ENCODE assay signal across 8 cellular contexts in the genomic region with DNA sequence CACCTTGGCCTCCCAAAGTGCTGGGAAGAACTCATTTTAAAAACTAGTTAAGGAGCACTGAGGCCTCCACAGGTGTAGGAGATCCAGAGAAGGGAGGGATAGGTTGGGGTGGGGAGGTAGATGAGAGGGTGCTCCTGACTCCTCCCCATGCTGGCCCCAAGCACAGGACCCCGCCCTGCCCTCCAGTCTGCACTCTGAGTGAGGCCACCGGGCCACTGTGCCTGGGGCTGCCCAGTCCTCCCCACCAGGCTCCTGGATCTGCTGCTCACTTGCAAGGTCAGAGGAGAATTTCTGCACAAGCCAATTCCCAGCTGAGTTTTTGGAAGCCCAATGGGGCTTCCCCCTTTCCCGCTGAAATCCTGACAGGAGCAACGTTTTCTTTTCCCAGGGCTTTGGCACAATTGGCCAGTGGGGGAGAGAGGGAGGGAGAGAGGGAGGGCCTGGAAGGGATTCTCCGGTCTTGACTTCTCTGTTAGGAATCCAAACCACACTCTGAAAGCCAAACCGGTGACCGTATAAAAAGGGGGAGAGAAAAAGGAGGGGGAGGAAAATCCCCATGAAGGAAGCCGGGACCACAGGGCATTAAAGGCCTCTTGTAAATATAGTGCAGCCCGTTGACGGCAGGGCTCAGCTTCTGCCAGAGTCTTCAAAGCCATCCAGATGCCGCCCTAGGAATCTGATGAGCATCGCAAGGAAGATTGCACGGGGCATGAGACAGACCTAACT.
DNase-seq lines count a peak whose midpoint lies in the region; ATAC-seq and TF ChIP-seq lines count a peak whose summit lies in the region.

No MANE protein-coding gene starts in this region.

- POLR2A ChIA-PET in CD8-positive, alpha-beta T cell (lab: Charles Lee) = interaction anchor here (1.1 kb wide), 1 partner anchor 116 kb away, joined by 3 read pairs; a partner anchor contains a TSS

- H3K9me3 ChIP-seq in Peyer's patch = no peaks in the 10 kb centered on the region
- no peaks in the 10 kb centered on the region for H3K9me3 ChIP-seq in fibroblast of lung (ENCODE audit: control insufficient read depth, insufficient read depth, low read depth, low read length)
- H3K9me3 ChIP-seq in CD8-positive, alpha-beta T cell (ENCODE audit: low read length) = no peaks in the 10 kb centered on the region

- peak overlapping the region; percentile 25 for H3K9ac ChIP-seq in fibroblast of lung (ENCODE audit: insufficient read depth, low read length)

- no peak overlapping the region for H2AFZ ChIP-seq in fibroblast of lung (ENCODE audit: low read length)

- TF ChIP-seq CTCF in Peyer's patch (IDR thresholded peaks at IDR 0.05) = no peak
- no peak for TF ChIP-seq CTCF in fibroblast of lung (conservative IDR thresholded peaks at IDR 0.05 in 1 of 2, IDR thresholded peaks at IDR 0.05 in 1 of 2; ENCODE audit: low read depth in 1 of 2, low read length in 2 of 2)
- TF ChIP-seq CTCF in nephron (IDR thresholded peaks at IDR 0.05; ENCODE audit: unreplicated experiment in 3 of 3) = no peak
- no peak for TF ChIP-seq CTCF in CD8-positive, alpha-beta T cell (IDR thresholded peaks at IDR 0.05)

- H3K79me2 ChIP-seq in fibroblast of lung (ENCODE audit: control insufficient read depth, insufficient read depth, low read length) = no peaks in the 10 kb centered on the region

- no peaks in the 10 kb centered on the region for H3K9me3 Mint-ChIP-seq in nephron
- H3K9me3 Mint-ChIP-seq in CD8-positive, alpha-beta T cell = no peaks in the 10 kb centered on the region

- H3K36me3 Mint-ChIP-seq in nephron (ENCODE audit: low read depth) = no peaks in the 10 kb centered on the region
- H3K36me3 Mint-ChIP-seq in CD8-positive, alpha-beta T cell = no peaks in the 10 kb centered on the region

- H3K27me3 ChIP-seq in Peyer's patch = no peaks in the 10 kb centered on the region
- no peaks in the 10 kb centered on the region for H3K27me3 ChIP-seq in fibroblast of lung (ENCODE audit: control insufficient read depth, insufficient read depth, low read length)
- no peaks in the 10 kb centered on the region for H3K27me3 ChIP-seq in CD8-positive, alpha-beta T cell (ENCODE audit: insufficient read depth, low read length)

- DNase-seq in AG08395 (ENCODE audit: low spot score) = peak; percentile 92
- DNase-seq in Peyer's patch = peak in 1 of 3 donors; percentile 53
- peak; percentile 94 to 96 for DNase-seq in fibroblast of lung (ENCODE audit: low read depth in 2 of 2)
- no peak for DNase-seq in NOMO-1 treated with dmso at 0.1 percent for 144 hours (lab: John Stamatoyannopoulos, UW; ENCODE audit: unreplicated experiment)
- no peak for DNase-seq in stimulated activated CD8-positive, alpha-beta memory T cell treated with anti-CD3 and anti-CD28 coated beads, Interleukin-4, amount 100 ng/mL, for 48 hours
- DNase-seq in CD8-positive, alpha-beta T cell = no peak
- DNase-seq in central memory CD4-positive, alpha-beta T cell = no peak

- peak overlapping the region; percentile 52 to 77 (median 70) for H3K27ac Mint-ChIP-seq in nephron
- no peak overlapping the region for H3K27ac Mint-ChIP-seq in CD8-positive, alpha-beta T cell

- ATAC-seq in CD8-positive, alpha-beta T cell = no peak

- H3K4me3 Mint-ChIP-seq in nephron = peak overlapping the region; percentile 1 to 19 (median 8)
- no peak overlapping the region for H3K4me3 Mint-ChIP-seq in CD8-positive, alpha-beta T cell

- H3K27ac ChIP-seq in Peyer's patch (peak overlapping the region in 3 of 4 donors; percentile 25 to 60 (median 49)), fibroblast of lung (ENCODE audit: insufficient read depth, low read length) (peak overlapping the region; percentile 75)
- no peak overlapping the region for H3K27ac ChIP-seq in CD8-positive, alpha-beta T cell (ENCODE audit: low read depth, low read length)

- intact Hi-C loops in CD8-positive, alpha-beta T cell (cut with DNase I, micrococcal nuclease) = no loop called here

- H3K27me3 Mint-ChIP-seq in nephron (ENCODE audit: low read depth) = peaks cover 4% of the 10 kb centered on the region
- no peaks in the 10 kb centered on the region for H3K27me3 Mint-ChIP-seq in CD8-positive, alpha-beta T cell (ENCODE audit: low read depth)

- CTCF ChIA-PET in CD8-positive, alpha-beta T cell (lab: Charles Lee) = interaction anchor here (1.1 kb wide), 1 partner anchor 119 kb away, joined by 4 read pairs; no protein-coding TSS in a partner anchor

- peak overlapping the region; percentile 78 for H3K4me2 ChIP-seq in fibroblast of lung (ENCODE audit: extremely low read depth, insufficient read depth, low read length)

- TF ChIP-seq POLR2A in Peyer's patch (IDR thresholded peaks at IDR 0.05) = no peak

- H3K4me3 ChIP-seq in Peyer's patch = no peak overlapping the region
- no peak overlapping the region for H3K4me3 ChIP-seq in fibroblast of lung (replicated peaks in 1 of 4; ENCODE audit: control extremely low read depth in 1 of 4, insufficient read depth in 1 of 4, low read depth in 3 of 4, low read length in 4 of 4)
- no peak overlapping the region for H3K4me3 ChIP-seq in CD8-positive, alpha-beta T cell (ENCODE audit: low read depth, low read length)

- H4K20me1 ChIP-seq in fibroblast of lung (ENCODE audit: control insufficient read depth, extremely low read depth, insufficient read depth, low read length) = no peaks in the 10 kb centered on the region

- H3K36me3 ChIP-seq in Peyer's patch = no peaks in the 10 kb centered on the region
- H3K36me3 ChIP-seq in fibroblast of lung (ENCODE audit: control insufficient read depth, insufficient read depth, low read length) = no peaks in the 10 kb centered on the region
- no peaks in the 10 kb centered on the region for H3K36me3 ChIP-seq in CD8-positive, alpha-beta T cell (ENCODE audit: insufficient read depth, low read length)

- peaks cover 58% of the 10 kb centered on the region for H3K4me1 Mint-ChIP-seq in nephron
- H3K4me1 Mint-ChIP-seq in CD8-positive, alpha-beta T cell (ENCODE audit: low read depth) = no peaks in the 10 kb centered on the region

- H3K4me1 ChIP-seq in Peyer's patch = peaks cover 0 to 19% (median 0%) of the 10 kb centered on the region in 4 donors
- peaks cover 18% of the 10 kb centered on the region for H3K4me1 ChIP-seq in fibroblast of lung (ENCODE audit: control insufficient read depth, extremely low read depth, insufficient read depth, low read length)
- H3K4me1 ChIP-seq in CD8-positive, alpha-beta T cell (ENCODE audit: insufficient read depth, low read length) = no peaks in the 10 kb centered on the region

Comparison
In these comparisons a context has a peak if more than half of its experiments do, and no peak if none do; other contexts are left out.
1. DNase-seq: peak in AG08395 (single experiment) and fibroblast of lung (2 of 2); none in NOMO-1 treated with dmso at 0.1 percent for 144 hours (single experiment), stimulated activated CD8-positive, alpha-beta memory T cell treated with anti-CD3 and anti-CD28 coated beads, Interleukin-4, amount 100 ng/mL, for 48 hours (single experiment), CD8-positive, alpha-beta T cell (0 of 7) and central memory CD4-positive, alpha-beta T cell (single experiment).